Comparison of ENCODE assay signal across 8 cellular contexts in the genomic region with DNA sequence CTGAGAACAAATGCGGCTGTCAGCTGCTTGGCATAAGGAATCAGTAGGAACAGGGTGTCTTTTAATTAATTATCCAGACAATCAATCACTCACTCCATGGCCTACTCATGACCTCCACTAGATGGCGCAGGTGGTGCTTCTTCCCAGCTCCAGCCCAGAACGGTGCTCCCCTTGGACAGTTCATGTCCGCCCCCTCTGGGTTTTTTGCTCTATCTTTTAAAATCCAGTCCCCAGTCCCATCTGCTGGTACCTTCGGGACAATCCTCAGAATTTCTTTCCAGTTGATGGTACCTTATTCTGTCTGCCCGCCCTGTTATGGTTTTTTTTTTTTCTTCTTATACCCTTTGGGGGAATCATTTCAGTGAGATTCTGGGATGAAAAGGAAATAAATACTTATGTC.
DNase-seq lines count a peak whose midpoint lies in the region; ATAC-seq and TF ChIP-seq lines count a peak whose summit lies in the region.

No MANE protein-coding gene starts in this region.

- TF ChIP-seq CTCF in CD4-positive, alpha-beta T cell (IDR thresholded peaks at IDR 0.05): peak; percentile 81
- TF ChIP-seq CTCF in psoas muscle (IDR thresholded peaks at IDR 0.05): peak; percentile 77

- peaks cover 6% of the 10 kb centered on the region for H3K4me1 ChIP-seq in psoas muscle

- no peaks in the 10 kb centered on the region for H3K27me3 ChIP-seq in CD4-positive, alpha-beta T cell (ENCODE audit: control insufficient read depth, insufficient read depth, low read length)
- no peaks in the 10 kb centered on the region for H3K27me3 ChIP-seq in psoas muscle (ENCODE audit: insufficient read depth in 3 of 3, low read length in 2 of 3)

- POLR2A ChIA-PET in CD4-positive, alpha-beta T cell (lab: Charles Lee): no interaction called here

- H3K4me3 Mint-ChIP-seq in CD4-positive, alpha-beta T cell: no peak overlapping the region

- no peak overlapping the region for H3K4me3 ChIP-seq in psoas muscle

- H3K27me3 Mint-ChIP-seq in CD4-positive, alpha-beta T cell: peaks cover 4% of the 10 kb centered on the region

- no peaks in the 10 kb centered on the region for H3K9me3 Mint-ChIP-seq in CD4-positive, alpha-beta T cell

- peak; percentile 60 for ATAC-seq in CD4-positive, alpha-beta T cell (ENCODE audit: poor library complexity)
- ATAC-seq in GM19372 (IDR thresholded peaks at IDR 0.05; ENCODE audit: low read depth, unreplicated experiment): peak; percentile 76
- ATAC-seq in HG03558 (IDR thresholded peaks at IDR 0.05; ENCODE audit: extremely low read depth, unreplicated experiment): peak; percentile 73
- peak; percentile 71 to 83 (median 80) for ATAC-seq in psoas muscle

- CTCF ChIA-PET in CD4-positive, alpha-beta T cell (lab: Charles Lee): interaction anchor here (0.6 to 1.3 kb wide), 4 partner anchors 20 to 193 kb away, joined by 3 to 4 read pairs (median 4); no protein-coding TSS in a partner anchor

- H3K36me3 ChIP-seq in psoas muscle (ENCODE audit: insufficient read depth in 1 of 2, low read depth in 1 of 2): no peaks in the 10 kb centered on the region

- no peaks in the 10 kb centered on the region for H3K4me1 Mint-ChIP-seq in CD4-positive, alpha-beta T cell (ENCODE audit: low read depth)

- intact Hi-C loops in CD4-positive, alpha-beta T cell (cut with DNase I, micrococcal nuclease): no loop called here
- intact Hi-C loops in psoas muscle (cut with DNase I): no loop called here

- no peaks in the 10 kb centered on the region for H3K9me3 ChIP-seq in CD4-positive, alpha-beta T cell (ENCODE audit: control insufficient read depth, low read length)
- H3K9me3 ChIP-seq in psoas muscle: no peaks in the 10 kb centered on the region

- no peak overlapping the region for H3K27ac Mint-ChIP-seq in CD4-positive, alpha-beta T cell

- DNase-seq in CD4-positive, alpha-beta T cell: peak in 9 of 10 experiments; percentile 4 to 41 (median 13)
- DNase-seq in NOMO-1 treated with dmso at 0.1 percent for 144 hours (lab: John Stamatoyannopoulos, UW; ENCODE audit: unreplicated experiment) (peak; percentile 27), activated T-cell treated with anti-CD3 and anti-CD28 coated beads for 48 hours (ENCODE audit: low read depth) (peak; percentile 26), germinal center (ENCODE audit: low spot score) (peak; percentile 66), psoas muscle (peak; percentile 39 to 59), T1000 (lab: John Stamatoyannopoulos, UW) (no peak)

- no peaks in the 10 kb centered on the region for H3K36me3 Mint-ChIP-seq in CD4-positive, alpha-beta T cell (ENCODE audit: low read depth)

- H3K27ac ChIP-seq in CD4-positive, alpha-beta T cell (ENCODE audit: low read depth, low read length): no peak overlapping the region
- H3K27ac ChIP-seq in psoas muscle: no peak overlapping the region

- WGBS in psoas muscle, 3 donors: 25 to 37% (median 30%) methylated on average over 6 of the region's 6 CpGs
